In the genomic region with DNA sequence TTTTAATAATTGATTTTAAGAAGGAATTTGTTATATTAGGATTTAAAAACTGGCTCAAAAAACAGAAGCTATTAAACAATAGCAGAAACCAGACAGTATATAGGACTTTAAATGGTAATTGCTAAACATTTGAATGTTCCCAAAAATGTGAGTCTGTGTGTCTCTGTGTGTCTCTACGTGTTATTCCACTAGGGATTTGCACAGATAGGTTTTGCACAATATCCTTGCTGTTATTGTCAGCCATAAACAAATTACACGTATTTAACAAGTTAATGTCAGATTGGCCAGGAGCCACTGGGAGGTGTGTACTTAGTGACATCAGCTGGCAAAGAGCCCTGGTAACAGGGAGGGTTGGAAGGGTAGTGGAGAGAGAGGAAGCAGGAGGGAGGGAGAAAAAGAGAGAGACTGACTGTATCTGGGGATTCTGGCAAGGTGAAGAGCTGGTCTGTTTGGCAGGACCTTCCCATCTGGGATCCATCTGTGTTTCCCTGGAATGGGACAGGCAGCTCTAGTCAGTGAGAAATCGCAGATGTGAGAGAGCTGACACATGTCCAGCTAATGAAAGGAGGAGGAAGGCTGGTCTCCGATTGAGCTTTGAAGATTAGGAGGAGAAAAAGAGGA, we compare ENCODE assay signal across 8 cellular contexts.
DNase-seq lines count a peak whose midpoint lies in the region; ATAC-seq and TF ChIP-seq lines count a peak whose summit lies in the region.

No MANE protein-coding gene starts in this region.

- H3K9me2 ChIP-seq in MM.1S (replicated peaks; ENCODE audit: insufficient read depth, low read length), result no peaks in the 10 kb centered on the region

- POLR2A ChIA-PET in CD4-positive, alpha-beta memory T cell (lab: Charles Lee; ENCODE audit: partially characterized antibody), result interaction anchor here (0.8 to 1.3 kb wide), 3 partner anchors 10 to 102 kb away, joined by 3 to 4 read pairs (median 3); no protein-coding TSS in a partner anchor

- H3F3A ChIP-seq in MM.1S (ENCODE audit: insufficient read depth, low read length), result no peaks in the 10 kb centered on the region

- intact Hi-C loops in dendritic cell treated with granulocyte-macrophage colony-stimulating factor and Interleukin-4, amounts not matched to agents 40 ng/mL and 50 ng/mL, for 4 days (cut with micrococcal nuclease), result no loop called here
- intact Hi-C loops in lower lobe of right lung (cut with DNase I), result no loop called here
- intact Hi-C loops in CD4-positive, alpha-beta memory T cell (cut with micrococcal nuclease), result no loop called here
- intact Hi-C loops in activated CD4-positive, alpha-beta T cell treated with anti-CD3 and anti-CD28 coated beads, Interleukin-2, amount 10 ng/mL, durations not matched to agents 24 days and 14 days (cut with micrococcal nuclease), result no loop called here

- peak; percentile 84 to 87 for ATAC-seq in lower lobe of right lung

- H3K9me3 Mint-ChIP-seq in HFFc6, result no peaks in the 10 kb centered on the region
- H3K9me3 Mint-ChIP-seq in dendritic cell treated with granulocyte-macrophage colony-stimulating factor and Interleukin-4, amounts not matched to agents 40 ng/mL and 50 ng/mL, for 4 days, result no peaks in the 10 kb centered on the region
- no peaks in the 10 kb centered on the region for H3K9me3 Mint-ChIP-seq in CD4-positive, alpha-beta memory T cell
- H3K9me3 Mint-ChIP-seq in activated CD4-positive, alpha-beta T cell treated with anti-CD3 and anti-CD28 coated beads, Interleukin-2, amount 10 ng/mL, durations not matched to agents 24 days and 14 days, result peaks cover 6% of the 10 kb centered on the region

- no peaks in the 10 kb centered on the region for H4K20me1 ChIP-seq in MM.1S (ENCODE audit: insufficient read depth, low read length)

- TF ChIP-seq CTCF in HFFc6 (IDR thresholded peaks at IDR 0.05) (no peak), lower lobe of right lung (IDR thresholded peaks at IDR 0.05) (no peak), MM.1S (IDR thresholded peaks at IDR 0.05; ENCODE audit: low read length) (no peak)

- peak overlapping the region; percentile 73 for H3K4me3 Mint-ChIP-seq in HFFc6
- H3K4me3 Mint-ChIP-seq in dendritic cell treated with granulocyte-macrophage colony-stimulating factor and Interleukin-4, amounts not matched to agents 40 ng/mL and 50 ng/mL, for 4 days, result no peak overlapping the region
- H3K4me3 Mint-ChIP-seq in CD4-positive, alpha-beta memory T cell, result no peak overlapping the region
- H3K4me3 Mint-ChIP-seq in activated CD4-positive, alpha-beta T cell treated with anti-CD3 and anti-CD28 coated beads, Interleukin-2, amount 10 ng/mL, durations not matched to agents 24 days and 14 days, result no peak overlapping the region

- H3K4me1 Mint-ChIP-seq in HFFc6 (ENCODE audit: low read depth), result peaks cover 17% of the 10 kb centered on the region
- peaks cover 7% of the 10 kb centered on the region for H3K4me1 Mint-ChIP-seq in dendritic cell treated with granulocyte-macrophage colony-stimulating factor and Interleukin-4, amounts not matched to agents 40 ng/mL and 50 ng/mL, for 4 days (ENCODE audit: low read depth)
- H3K4me1 Mint-ChIP-seq in CD4-positive, alpha-beta memory T cell, result peaks cover 11 to 23% (median 12%) of the 10 kb centered on the region in 4 donors
- H3K4me1 Mint-ChIP-seq in activated CD4-positive, alpha-beta T cell treated with anti-CD3 and anti-CD28 coated beads, Interleukin-2, amount 10 ng/mL, durations not matched to agents 24 days and 14 days, result peaks cover 4% of the 10 kb centered on the region

- no peak overlapping the region for H3K9ac ChIP-seq in MM.1S (ENCODE audit: low read length)

- H3K27me3 ChIP-seq in lower lobe of right lung (ENCODE audit: low read depth), result no peaks in the 10 kb centered on the region
- no peaks in the 10 kb centered on the region for H3K27me3 ChIP-seq in CD4-positive, alpha-beta memory T cell (ENCODE audit: insufficient read depth, low read length)
- H3K27me3 ChIP-seq in MM.1S (replicated peaks; ENCODE audit: insufficient read depth, low read length), result no peaks in the 10 kb centered on the region

- H3K4me3 ChIP-seq in lower lobe of right lung (no peak overlapping the region), MM.1S (ENCODE audit: low read length) (no peak overlapping the region)
- H3K4me3 ChIP-seq in CD4-positive, alpha-beta memory T cell (ENCODE audit: low read length in 2 of 2), result no peak overlapping the region

- peaks cover 4% of the 10 kb centered on the region; the same call in 1 of the 2 replicates for H3K36me3 Mint-ChIP-seq in HFFc6 (ENCODE audit: low read depth)
- H3K36me3 Mint-ChIP-seq in dendritic cell treated with granulocyte-macrophage colony-stimulating factor and Interleukin-4, amounts not matched to agents 40 ng/mL and 50 ng/mL, for 4 days (ENCODE audit: low read depth), result peaks cover 16% of the 10 kb centered on the region
- H3K36me3 Mint-ChIP-seq in CD4-positive, alpha-beta memory T cell, result peaks cover 8 to 14% of the 10 kb centered on the region in 2 donors
- H3K36me3 Mint-ChIP-seq in activated CD4-positive, alpha-beta T cell treated with anti-CD3 and anti-CD28 coated beads, Interleukin-2, amount 10 ng/mL, durations not matched to agents 24 days and 14 days (ENCODE audit: low read depth), result peaks cover 8% of the 10 kb centered on the region

- H2AFZ ChIP-seq in MM.1S (ENCODE audit: low read length), result no peak overlapping the region

- H3K27ac Mint-ChIP-seq in HFFc6, result peak overlapping the region; percentile 66
- H3K27ac Mint-ChIP-seq in dendritic cell treated with granulocyte-macrophage colony-stimulating factor and Interleukin-4, amounts not matched to agents 40 ng/mL and 50 ng/mL, for 4 days, result peak overlapping the region; percentile 57
- H3K27ac Mint-ChIP-seq in CD4-positive, alpha-beta memory T cell, result peak overlapping the region in 2 of 7 donors; percentile 6 to 7
- H3K27ac Mint-ChIP-seq in activated CD4-positive, alpha-beta T cell treated with anti-CD3 and anti-CD28 coated beads, Interleukin-2, amount 10 ng/mL, durations not matched to agents 24 days and 14 days, result no peak overlapping the region

- peak; percentile 58 for DNase-seq in HFFc6
- DNase-seq in NCI-H82 (lab: John Stamatoyannopoulos, UW), result peak; percentile 98
- no peak for DNase-seq in lower lobe of right lung
- DNase-seq in ureter (ENCODE audit: low spot score), result peak; percentile 88
- no peak for DNase-seq in CD4-positive, alpha-beta memory T cell
- no peak for DNase-seq in activated CD4-positive, alpha-beta T cell treated with anti-CD3 and anti-CD28 coated beads, Interleukin-2, amount 10 ng/mL, durations not matched to agents 24 days and 14 days
- no peak for DNase-seq in MM.1S

- peaks cover 8% of the 10 kb centered on the region; the same call in 1 of the 2 replicates for H3K79me2 ChIP-seq in MM.1S (ENCODE audit: low read length)

- H3K36me3 ChIP-seq in lower lobe of right lung (no peaks in the 10 kb centered on the region), MM.1S (replicated peaks; ENCODE audit: insufficient read depth, low read length) (no peaks in the 10 kb centered on the region)
- no peaks in the 10 kb centered on the region for H3K36me3 ChIP-seq in CD4-positive, alpha-beta memory T cell (ENCODE audit: insufficient read depth, low read length)

- H3K9me3 ChIP-seq in lower lobe of right lung (no peaks in the 10 kb centered on the region), MM.1S (replicated peaks; ENCODE audit: insufficient read depth, low read length) (no peaks in the 10 kb centered on the region)
- H3K9me3 ChIP-seq in CD4-positive, alpha-beta memory T cell (ENCODE audit: control insufficient read depth in 1 of 2, low read length in 2 of 2), result no peaks in the 10 kb centered on the region

- H3K4me2 ChIP-seq in MM.1S (ENCODE audit: low read depth, low read length), result no peak overlapping the region

- CTCF ChIA-PET in CD4-positive, alpha-beta memory T cell (lab: Charles Lee; ENCODE audit: partially characterized antibody), result interaction anchor here (1.0 to 1.2 kb wide), 2 partner anchors 47 to 106 kb away, joined by 3 to 4 read pairs; no protein-coding TSS in a partner anchor

- H3K27ac ChIP-seq in lower lobe of right lung, result no peak overlapping the region
- H3K27ac ChIP-seq in CD4-positive, alpha-beta memory T cell (ENCODE audit: low read depth, low read length), result no peak overlapping the region
- H3K27ac ChIP-seq in MM.1S (ENCODE audit: low read length), result no peak overlapping the region

- H3K27me3 Mint-ChIP-seq in HFFc6 (ENCODE audit: insufficient read depth), result no peaks in the 10 kb centered on the region
- no peaks in the 10 kb centered on the region for H3K27me3 Mint-ChIP-seq in dendritic cell treated with granulocyte-macrophage colony-stimulating factor and Interleukin-4, amounts not matched to agents 40 ng/mL and 50 ng/mL, for 4 days
- H3K27me3 Mint-ChIP-seq in CD4-positive, alpha-beta memory T cell, result no peaks in the 10 kb centered on the region
- H3K27me3 Mint-ChIP-seq in activated CD4-positive, alpha-beta T cell treated with anti-CD3 and anti-CD28 coated beads, Interleukin-2, amount 10 ng/mL, durations not matched to agents 24 days and 14 days, result no peaks in the 10 kb centered on the region

- peaks cover 17% of the 10 kb centered on the region for H3K4me1 ChIP-seq in lower lobe of right lung
- H3K4me1 ChIP-seq in CD4-positive, alpha-beta memory T cell (ENCODE audit: insufficient read depth, low read length), result no peaks in the 10 kb centered on the region
- H3K4me1 ChIP-seq in MM.1S (ENCODE audit: low read length), result no peaks in the 10 kb centered on the region

Comparison
In these comparisons a context has a peak if more than half of its experiments do, and no peak if none do; other contexts are left out.
1. DNase-seq: peak in HFFc6 (single experiment), NCI-H82 (single experiment) and ureter (single experiment); none in lower lobe of right lung (single experiment), CD4-positive, alpha-beta memory T cell (0 of 5), activated CD4-positive, alpha-beta T cell treated with anti-CD3 and anti-CD28 coated beads, Interleukin-2, amount 10 ng/mL, durations not matched to agents 24 days and 14 days (single experiment) and MM.1S (single experiment).